ENCODE assay signal across 8 cellular contexts in the genomic region with DNA sequence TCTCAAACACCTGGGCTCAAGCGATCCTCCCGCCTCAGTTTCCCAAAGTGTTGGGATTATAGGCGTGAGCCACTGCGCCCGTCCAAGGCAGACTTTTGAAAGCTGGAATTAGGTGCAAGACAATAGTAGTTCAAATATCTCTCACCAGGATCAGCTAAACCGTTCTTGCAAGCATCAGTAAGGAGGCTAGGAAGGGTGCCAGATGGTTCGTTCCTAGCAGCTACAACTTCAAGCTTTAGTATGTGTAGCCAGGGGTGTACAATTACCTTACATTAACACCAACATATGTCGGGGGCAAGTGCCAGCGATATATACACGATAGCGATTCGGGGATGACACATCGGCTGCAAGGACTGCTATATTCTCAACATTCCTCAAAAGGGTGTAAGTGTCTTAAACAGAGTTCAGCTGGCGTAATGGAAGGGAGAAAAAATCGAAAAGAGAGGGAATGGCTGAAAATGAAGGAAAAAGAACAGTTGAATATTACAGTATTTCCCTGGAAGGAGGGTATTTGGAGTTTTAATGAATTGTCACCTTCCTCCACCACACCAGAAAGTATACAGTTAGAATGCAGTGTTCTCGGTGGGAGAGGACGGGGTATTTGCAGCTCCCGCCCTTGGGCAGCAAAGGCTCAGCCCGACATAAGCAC. TPM values are rescaled to one million over a fixed set of nuclear protein-coding genes. Genes with fewer than 3 reads are reported as not detected.
A peak's percentile ranks its signal among the peaks of the same experiment; 100 is the strongest.
DNase-seq lines count a peak whose midpoint lies in the region; ATAC-seq, FAIRE-seq and TF ChIP-seq lines count a peak whose summit lies in the region.

No MANE protein-coding gene starts in this region.

- H4K20me1 ChIP-seq in endothelial cell of umbilical vein (replicated peaks; ENCODE audit: control insufficient read depth, extremely low read depth, insufficient read depth, low read length), result no peaks in the 10 kb centered on the region

- no peak for TF ChIP-seq POLR2A in endothelial cell of umbilical vein (IDR thresholded peaks at IDR 0.05; ENCODE audit: low read depth, low read length)

- BruUV-seq in endothelial cell of umbilical vein (replicated peaks; lab: Mats Ljungman, UMichigan), result no TSS peak

- dilution Hi-C loops in endothelial cell of umbilical vein (cut with MboI; ENCODE audit: extremely low pct_ligation_motif_present, low sequenced_read_pairs), result no loop called here

- POLR2A ChIA-PET in HEK293T (lab: Yijun Ruan, JAX), result interaction anchor here (1.6 to 2.4 kb wide), 5 partner anchors 20 to 170 kb away, joined by 5 to 25 read pairs (median 8); partner anchors contain the start of gene COX14
- POLR2A ChIA-PET in endothelial cell of umbilical vein (lab: Charles Lee), result no interaction called here

- intact Hi-C loops in endothelial cell of umbilical vein (cut with micrococcal nuclease), result loop anchor here (1.0 kb wide), 2 partner anchors 60 to 85 kb away; no protein-coding TSS in a partner anchor

- H3K36me3 ChIP-seq in endothelial cell of umbilical vein (ENCODE audit: control insufficient read depth in 2 of 2, extremely low read depth in 1 of 2, insufficient read depth in 2 of 2, low read length in 2 of 2), result no peaks in the 10 kb centered on the region
- H3K36me3 ChIP-seq in muscle layer of colon (ENCODE audit: insufficient read depth, low read length), result no peaks in the 10 kb centered on the region

- H3K4me3 ChIP-seq in endothelial cell of umbilical vein (replicated peaks in 1 of 3; ENCODE audit: insufficient read depth in 1 of 3, low read depth in 1 of 3, low read length in 3 of 3), result peak overlapping the region; percentile 43 to 76 (median 52)
- peak overlapping the region; percentile 45 to 98 for H3K4me3 ChIP-seq in muscle layer of colon (ENCODE audit: low read depth in 1 of 2, low read length in 2 of 2)

- H2AFZ ChIP-seq in endothelial cell of umbilical vein (ENCODE audit: low read depth, low read length), result peak overlapping the region; percentile 98

- CTCF ChIA-PET in HEK293T (lab: Yijun Ruan, JAX), result interaction anchor here (1.1 kb wide), 1 partner anchor 170 kb away, joined by 3 read pairs; the partner anchor contains the start of gene COX14
- CTCF ChIA-PET in endothelial cell of umbilical vein (lab: Charles Lee), result interaction anchor here (1.0 to 2.7 kb wide), 11 partner anchors 10 to 171 kb away, joined by 3 to 27 read pairs (median 4); partner anchors contain the start of gene COX14

- FAIRE-seq in endothelial cell of umbilical vein (lab: Jason Lieb, UNC), result no peak
- no peak for FAIRE-seq in RCC 7860 (lab: Jason Lieb, UNC)

- peak overlapping the region; percentile 87 for H3K4me2 ChIP-seq in endothelial cell of umbilical vein (ENCODE audit: insufficient read depth, low read length)

- H3K9ac ChIP-seq in endothelial cell of umbilical vein (replicated peaks; ENCODE audit: extremely low read depth, insufficient read depth, low read length), result peak overlapping the region; percentile 30
- H3K9ac ChIP-seq in muscle layer of colon (ENCODE audit: low read length), result peak overlapping the region; percentile 85

- H3K27ac ChIP-seq in C4-2B (peak overlapping the region; percentile 90), endothelial cell of umbilical vein (ENCODE audit: insufficient read depth, low read depth, low read length) (no peak overlapping the region), muscle layer of colon (ENCODE audit: low read depth, low read length) (peak overlapping the region; percentile 46)

- DNase-seq in HEK293T (ENCODE audit: extremely low spot score) (peak; percentile 6), RPMI7951 (ENCODE audit: low read depth) (peak; percentile 26), endothelial cell of umbilical vein (ENCODE audit: low read depth, low spot score) (peak; percentile 61), RCC 7860 (ENCODE audit: low spot score) (no peak)

- H3K27me3 ChIP-seq in endothelial cell of umbilical vein (ENCODE audit: control insufficient read depth in 2 of 2, insufficient read depth in 2 of 2, low read length in 2 of 2), result no peaks in the 10 kb centered on the region
- H3K27me3 ChIP-seq in muscle layer of colon (ENCODE audit: control insufficient read depth in 1 of 2, insufficient read depth in 2 of 2, low read length in 2 of 2), result no peaks in the 10 kb centered on the region

- H3K9me1 ChIP-seq in endothelial cell of umbilical vein (replicated peaks; ENCODE audit: control insufficient read depth, extremely low read depth, insufficient read depth, low read length), result no peaks in the 10 kb centered on the region

- ATAC-seq in HG03159 (IDR thresholded peaks at IDR 0.05; ENCODE audit: unreplicated experiment), result no peak
- no peak for ATAC-seq in HG03108 (IDR thresholded peaks at IDR 0.05; ENCODE audit: unreplicated experiment)

- H3K9me3 ChIP-seq in endothelial cell of umbilical vein (replicated peaks; ENCODE audit: control insufficient read depth, insufficient read depth, low read length) (no peaks in the 10 kb centered on the region), muscle layer of colon (ENCODE audit: low read length) (no peaks in the 10 kb centered on the region)

- H3K4me1 ChIP-seq in endothelial cell of umbilical vein (ENCODE audit: control insufficient read depth, extremely low read depth, insufficient read depth, low read length) (peaks cover 15% of the 10 kb centered on the region), muscle layer of colon (ENCODE audit: insufficient read depth, low read length) (peaks cover 7% of the 10 kb centered on the region)

- TF ChIP-seq CTCF in C4-2B (conservative IDR thresholded peaks at IDR 0.05), result no peak
- no peak for TF ChIP-seq CTCF in endothelial cell of umbilical vein (IDR thresholded peaks at IDR 0.05; ENCODE audit: extremely low read depth in 1 of 2, insufficient read depth in 1 of 2, low read depth in 1 of 2, low read length in 2 of 2)

- H3K79me2 ChIP-seq in endothelial cell of umbilical vein (ENCODE audit: control insufficient read depth, insufficient read depth, low read length), result no peaks in the 10 kb centered on the region

TF ChIP-seq in HEK293T, 16 proteins besides CTCF, POLR2A, EP300 and RAD21:
- TF ChIP-seq TARDBP (IDR thresholded peaks at IDR 0.05) (no peak), BHLHE40 (IDR thresholded peaks at IDR 0.05; ENCODE audit: borderline replicate concordance) (no peak), CTBP1 (IDR thresholded peaks at IDR 0.05; ENCODE audit: borderline replicate concordance) (no peak), FOXA1 (IDR thresholded peaks at IDR 0.05) (no peak), LEF1 (IDR thresholded peaks at IDR 0.05; ENCODE audit: borderline replicate concordance) (no peak), ZNF384 (IDR thresholded peaks at IDR 0.05) (no peak), ARNT (IDR thresholded peaks at IDR 0.05) (no peak), NFRKB (IDR thresholded peaks at IDR 0.05) (no peak), FOXM1 (IDR thresholded peaks at IDR 0.05; ENCODE audit: borderline replicate concordance) (no peak)
- TF ChIP-seq, protein P1, sequence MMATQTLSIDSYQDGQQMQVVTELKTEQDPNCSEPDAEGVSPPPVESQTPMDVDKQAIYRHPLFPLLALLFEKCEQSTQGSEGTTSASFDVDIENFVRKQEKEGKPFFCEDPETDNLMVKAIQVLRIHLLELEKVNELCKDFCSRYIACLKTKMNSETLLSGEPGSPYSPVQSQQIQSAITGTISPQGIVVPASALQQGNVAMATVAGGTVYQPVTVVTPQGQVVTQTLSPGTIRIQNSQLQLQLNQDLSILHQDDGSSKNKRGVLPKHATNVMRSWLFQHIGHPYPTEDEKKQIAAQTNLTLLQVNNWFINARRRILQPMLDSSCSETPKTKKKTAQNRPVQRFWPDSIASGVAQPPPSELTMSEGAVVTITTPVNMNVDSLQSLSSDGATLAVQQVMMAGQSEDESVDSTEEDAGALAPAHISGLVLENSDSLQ (IDR thresholded peaks at IDR 0.05), result no peak

TF ChIP-seq in endothelial cell of umbilical vein, 7 proteins besides CTCF, POLR2A, EP300 and RAD21:
- no peak for TF ChIP-seq JUN (IDR thresholded peaks at IDR 0.05; ENCODE audit: borderline replicate concordance, insufficient read depth, insufficient read length, low read depth)
- TF ChIP-seq MYC (IDR thresholded peaks at IDR 0.05; ENCODE audit: low read depth, low read length), result no peak
- TF ChIP-seq, protein P2, sequence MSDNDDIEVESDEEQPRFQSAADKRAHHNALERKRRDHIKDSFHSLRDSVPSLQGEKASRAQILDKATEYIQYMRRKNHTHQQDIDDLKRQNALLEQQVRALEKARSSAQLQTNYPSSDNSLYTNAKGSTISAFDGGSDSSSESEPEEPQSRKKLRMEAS (IDR thresholded peaks at IDR 0.05; ENCODE audit: insufficient read depth, insufficient read length), result no peak
- no peak for TF ChIP-seq GATA2 (IDR thresholded peaks at IDR 0.05; ENCODE audit: insufficient read depth, insufficient read length, low read depth, low read length)
- no peak for TF ChIP-seq EZH2 (IDR thresholded peaks at IDR 0.05; ENCODE audit: borderline replicate concordance, low read depth, low read length, severe bottlenecking)
TF ChIP-seq in endothelial cell of umbilical vein: peak in this region for 0.

RNA-seq across cellular contexts. Expression of gene LIMA1, which starts 0.6 kb away (rescaled TPM):
- total RNA-seq in RPMI7951 (2014; rRNA removed; shearing (Covaris generic)), result 72.9 and 86.3 TPM in 2 replicates
- 81.3 and 87.3 TPM in 2 replicates for total RNA-seq in endothelial cell of umbilical vein
- 25.6 and 35.0 TPM in 2 replicates for polyA plus RNA-seq in endothelial cell of umbilical vein
- 40.0 and 41.7 TPM in 2 replicates for polyA plus RNA-seq in endothelial cell of umbilical vein (2011; cell fraction: cytosol; rRNA removed)
- 106 and 111 TPM in 2 replicates for polyA plus RNA-seq in endothelial cell of umbilical vein (2011; cell fraction: nucleus; rRNA removed)
- 56.4 and 68.9 TPM in 2 replicates for polyA plus RNA-seq in endothelial cell of umbilical vein (2012)
- polyA minus RNA-seq in endothelial cell of umbilical vein, result 87.9 and 97.0 TPM in 2 replicates
- polyA minus RNA-seq in endothelial cell of umbilical vein (2011; cell fraction: cytosol; rRNA and poly(A)+ RNA removed), result 27.1 TPM
- polyA minus RNA-seq in endothelial cell of umbilical vein (2011; cell fraction: nucleus; rRNA and poly(A)+ RNA removed), result 89.4 and 125 TPM in 2 replicates
